23 cellular contexts compared by ENCODE assay signal in the genomic region with DNA sequence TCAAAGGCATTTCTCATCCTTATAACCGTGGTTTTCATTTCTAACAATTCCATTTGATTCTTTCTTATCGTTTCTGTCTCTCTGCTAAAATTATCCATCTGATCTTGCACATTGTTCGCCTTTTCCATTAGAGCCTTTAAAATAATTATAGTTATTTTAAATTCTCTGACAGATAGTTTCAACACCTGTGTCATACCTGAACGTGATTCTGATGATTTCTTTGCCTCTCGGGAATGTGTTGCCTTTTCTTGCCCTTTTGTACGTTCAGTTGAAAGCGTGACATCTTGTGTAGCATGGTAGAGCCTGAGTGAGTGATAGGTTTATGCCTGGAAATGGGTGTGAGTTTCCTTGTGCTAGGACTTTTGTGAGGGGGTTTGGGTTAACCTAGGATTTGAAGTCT.
DNase-seq lines count a peak whose midpoint lies in the region; ATAC-seq and TF ChIP-seq lines count a peak whose summit lies in the region.
"Had no signal": no experiment of that assay in that cellular context is flagged by ENCODE, and none has a peak within 500 bp of the region (broad histone marks: within the 10 kb centered on the region; RNA-seq: fewer than 3 reads in every experiment).

No MANE protein-coding gene starts in this region.

- peaks cover 3% of the 10 kb centered on the region for H3K36me3 ChIP-seq in endodermal cell (ENCODE audit: control insufficient read depth, insufficient read depth, low read length)
- peaks cover 9% of the 10 kb centered on the region for H3K36me3 ChIP-seq in neural cell (ENCODE audit: insufficient read depth, low read length)
- no peaks in the 10 kb centered on the region for H3K36me3 ChIP-seq in upper lobe of left lung
- H3K36me3 ChIP-seq in mesenchymal stem cell (ENCODE audit: control insufficient read depth in 1 of 2, insufficient read depth in 2 of 2, low read depth in 1 of 2, low read length in 2 of 2), result peaks cover 0 to 4% of the 10 kb centered on the region in 2 experiments
- H3K36me3 ChIP-seq in stomach, result no peaks in the 10 kb centered on the region

- no peak overlapping the region for H2AFZ ChIP-seq in neural cell (ENCODE audit: low read depth, low read length)
- no peak overlapping the region for H2AFZ ChIP-seq in mesenchymal stem cell (ENCODE audit: low read depth, low read length)

- no peak overlapping the region for H2BK5ac ChIP-seq in mesenchymal stem cell (ENCODE audit: low read depth, low read length, poor library complexity, severe bottlenecking)

- intact Hi-C loops in stomach (cut with DNase I; ENCODE audit: low total_unique reads), result no loop called here

- H3K9ac ChIP-seq in endodermal cell (ENCODE audit: extremely low read depth, low read length, poor library complexity, severe bottlenecking) (no peak overlapping the region), neural cell (ENCODE audit: low read length) (no peak overlapping the region), mesenchymal stem cell (ENCODE audit: low read length) (no peak overlapping the region)
- H3K9ac ChIP-seq: BLaER1 had no signal

- no peak for TF ChIP-seq CTCF in endodermal cell (conservative IDR thresholded peaks at IDR 0.05)
- TF ChIP-seq CTCF in neural cell (IDR thresholded peaks at IDR 0.05; ENCODE audit: poor library complexity, severe bottlenecking), result no peak
- no peak for TF ChIP-seq CTCF in upper lobe of left lung (IDR thresholded peaks at IDR 0.05)
- no peak for TF ChIP-seq CTCF in stomach (IDR thresholded peaks at IDR 0.05)

- no peak overlapping the region for H2BK15ac ChIP-seq in mesenchymal stem cell (ENCODE audit: low read depth, poor library complexity, severe bottlenecking)

- no peaks in the 10 kb centered on the region for H3K4me1 ChIP-seq in endodermal cell (ENCODE audit: control insufficient read depth, insufficient read depth, low read length)
- no peaks in the 10 kb centered on the region for H3K4me1 ChIP-seq in upper lobe of left lung
- no peaks in the 10 kb centered on the region for H3K4me1 ChIP-seq in mesenchymal stem cell (ENCODE audit: control insufficient read depth, insufficient read depth, low read depth, low read length)
- H3K4me1 ChIP-seq in stomach, result no peaks in the 10 kb centered on the region
- H3K4me1 ChIP-seq: BLaER1 had no signal

- no peak overlapping the region for H3K4me3 Mint-ChIP-seq in endodermal cell
- H3K4me3 Mint-ChIP-seq: CD14-positive monocyte; CD4-positive, alpha-beta memory T cell; CD4-positive, CD25-positive, alpha-beta regulatory T cell; CD8-positive, alpha-beta memory T cell had no signal

- H3F3A ChIP-seq in neural cell (ENCODE audit: insufficient read depth, low read length, poor library complexity, severe bottlenecking), result no peaks in the 10 kb centered on the region

- no peak overlapping the region for H3K27ac Mint-ChIP-seq in endodermal cell
- H3K27ac Mint-ChIP-seq: CD14-positive monocyte; CD4-positive, alpha-beta memory T cell; CD8-positive, alpha-beta memory T cell had no signal

- peaks cover 19% of the 10 kb centered on the region for H3K36me3 Mint-ChIP-seq in endodermal cell (ENCODE audit: low read depth)
- H3K36me3 Mint-ChIP-seq: CD14-positive monocyte; CD4-positive, alpha-beta memory T cell; CD4-positive, CD25-positive, alpha-beta regulatory T cell; CD8-positive, alpha-beta memory T cell had no signal

- TF ChIP-seq POLR2A in upper lobe of left lung (IDR thresholded peaks at IDR 0.05), result no peak
- TF ChIP-seq POLR2A in stomach (IDR thresholded peaks at IDR 0.05), result no peak

- no peak overlapping the region for H3K23ac ChIP-seq in mesenchymal stem cell (ENCODE audit: low read length in 2 of 2)

- no peaks in the 10 kb centered on the region for H3K9me2 ChIP-seq in neural cell (ENCODE audit: insufficient read depth, low read length)

- 90 to 94% methylated on average over 4 to 7 of the region's 7 CpGs for whole genome bisulfite sequencing in endodermal cell (ENCODE audit: insufficient coverage in 1 of 2, insufficient read length in 1 of 2), 2 experiments
- WGBS in upper lobe of left lung, 2 donors, result 80 to 81% methylated on average over 7 of the region's 7 CpGs
- WGBS in mesenchymal stem cell, result 88% methylated on average over 5 of the region's 7 CpGs
- WGBS in stomach, 5 donors, result 81 to 87% (median 85%) methylated on average over 7 of the region's 7 CpGs

- no peaks in the 10 kb centered on the region for H3K9me3 ChIP-seq in endodermal cell (ENCODE audit: control insufficient read depth, low read length)
- no peaks in the 10 kb centered on the region for H3K9me3 ChIP-seq in neural cell (ENCODE audit: low read length)
- H3K9me3 ChIP-seq in upper lobe of left lung, result no peaks in the 10 kb centered on the region
- H3K9me3 ChIP-seq in mesenchymal stem cell (ENCODE audit: control insufficient read depth, low read length), result no peaks in the 10 kb centered on the region
- H3K9me3 ChIP-seq in stomach, result no peaks in the 10 kb centered on the region
- H3K9me3 ChIP-seq: BE2C, BLaER1 had no signal

- H3K27ac ChIP-seq in endodermal cell (ENCODE audit: low read depth, low read length) (no peak overlapping the region), neural cell (ENCODE audit: low read length) (peak overlapping the region; percentile 74), upper lobe of left lung (no peak overlapping the region), mesenchymal stem cell (ENCODE audit: low read length, poor library complexity, severe bottlenecking) (no peak overlapping the region), stomach (no peak overlapping the region)
- H3K27ac ChIP-seq: BLaER1 had no signal

- DNase-seq in endodermal cell (peak; percentile 13), upper lobe of left lung (no peak), mesenchymal stem cell (no peak), stomach (no peak)
- DNase-seq: 8988T; ACHN; BE2C; C1 segment of cervical spinal cord; CD4-positive, alpha-beta memory T cell; CD4-positive, CD25-positive, alpha-beta regulatory T cell; CD8-positive, alpha-beta memory T cell; COR-L47; DMS 273 treated with DMSO at 0.1 percent for 48 hours; DMS153; DMS53; DMS79; DND-41; EL; GDM1 had no signal

- H3K4me1 Mint-ChIP-seq in endodermal cell, result no peaks in the 10 kb centered on the region
- H3K4me1 Mint-ChIP-seq: CD14-positive monocyte; CD4-positive, alpha-beta memory T cell; CD4-positive, CD25-positive, alpha-beta regulatory T cell; CD8-positive, alpha-beta memory T cell had no signal

- H3K9me3 Mint-ChIP-seq in endodermal cell, result no peaks in the 10 kb centered on the region
- H3K9me3 Mint-ChIP-seq: CD14-positive monocyte; CD8-positive, alpha-beta memory T cell had no signal

- no peak overlapping the region for H2BK12ac ChIP-seq in mesenchymal stem cell (ENCODE audit: low read length in 2 of 2)

- H3K14ac ChIP-seq in mesenchymal stem cell (ENCODE audit: low read length in 2 of 2), result no peak overlapping the region

- ATAC-seq in upper lobe of left lung (ENCODE audit: low FRiP score in 2 of 2), result no peak
- ATAC-seq: GM12878 had no signal

- no peaks in the 10 kb centered on the region for H4K20me1 ChIP-seq in neural cell (ENCODE audit: insufficient read depth)
- H4K20me1 ChIP-seq: BLaER1 had no signal

- no peak for TF ChIP-seq RAD21 in neural cell (conservative IDR thresholded peaks at IDR 0.05)

- H2BK120ac ChIP-seq in mesenchymal stem cell (ENCODE audit: low read depth, low read length), result no peak overlapping the region

- no peak overlapping the region for H3K4ac ChIP-seq in mesenchymal stem cell (ENCODE audit: low read depth in 1 of 2, low read length in 2 of 2)

- H3K27me3 ChIP-seq in endodermal cell (ENCODE audit: control insufficient read depth, insufficient read depth, low read length, poor library complexity, severe bottlenecking) (no peaks in the 10 kb centered on the region), neural cell (ENCODE audit: insufficient read depth, low read depth, low read length) (no peaks in the 10 kb centered on the region), upper lobe of left lung (no peaks in the 10 kb centered on the region), mesenchymal stem cell (ENCODE audit: control insufficient read depth in 1 of 2, insufficient read depth in 1 of 2, low read length in 2 of 2) (peaks cover 0 to 2% of the 10 kb centered on the region in 2 experiments), stomach (peaks cover 0 to 6% (median 0%) of the 10 kb centered on the region in 3 donors)
- H3K27me3 ChIP-seq: BE2C, BLaER1 had no signal

- H3K4me2 ChIP-seq in neural cell (ENCODE audit: low read length) (no peak overlapping the region), mesenchymal stem cell (ENCODE audit: low read length, poor library complexity, severe bottlenecking) (no peak overlapping the region)
- H3K4me2 ChIP-seq: BLaER1 had no signal

- no peak overlapping the region for H3K18ac ChIP-seq in mesenchymal stem cell (ENCODE audit: low read depth in 1 of 2, low read length in 2 of 2)

- H4K8ac ChIP-seq in mesenchymal stem cell (ENCODE audit: low read length), result no peak overlapping the region

- no peaks in the 10 kb centered on the region for H3K79me1 ChIP-seq in mesenchymal stem cell (replicated peaks; ENCODE audit: low read length, poor library complexity, severe bottlenecking)

- no peak overlapping the region for H3K4me3 ChIP-seq in endodermal cell (ENCODE audit: low read length)
- H3K4me3 ChIP-seq in neural cell (ENCODE audit: low read length), result no peak overlapping the region
- H3K4me3 ChIP-seq in upper lobe of left lung, result no peak overlapping the region
- no peak overlapping the region for H3K4me3 ChIP-seq in mesenchymal stem cell (ENCODE audit: insufficient read depth in 1 of 2, low read depth in 1 of 2, low read length in 2 of 2)
- H3K4me3 ChIP-seq in stomach, result no peak overlapping the region
- H3K4me3 ChIP-seq: BLaER1, GM12878 had no signal

- no peaks in the 10 kb centered on the region for H3K79me2 ChIP-seq in neural cell (replicated peaks; ENCODE audit: insufficient read depth, low read length)

- TF ChIP-seq EP300 in neural cell (conservative IDR thresholded peaks at IDR 0.05; ENCODE audit: poor library complexity, severe bottlenecking), result peak; percentile 95
- TF ChIP-seq EP300 in upper lobe of left lung (IDR thresholded peaks at IDR 0.05), result no peak
- TF ChIP-seq EP300 in stomach (IDR thresholded peaks at IDR 0.05), result no peak

- no peak overlapping the region for H4K91ac ChIP-seq in mesenchymal stem cell (ENCODE audit: low read length)

- H2AK5ac ChIP-seq in mesenchymal stem cell (ENCODE audit: low read length, severe bottlenecking), result no peak overlapping the region

- H3K27me3 Mint-ChIP-seq in endodermal cell (ENCODE audit: insufficient read depth), result no peaks in the 10 kb centered on the region

TF ChIP-seq in neural cell, 6 proteins besides CTCF, POLR2A, EP300 and RAD21 (continues in another document):
- TF ChIP-seq SMC3 (conservative IDR thresholded peaks at IDR 0.05; ENCODE audit: poor library complexity), result peak; percentile 0
